In genomic region chr6:158002249-158002950, GRCh38 we compare ENCODE assay signal across 9 cellular contexts. TPM values are rescaled to one million over a fixed set of nuclear protein-coding genes. Genes with fewer than 3 reads are reported as not detected.
DNase-seq lines count a peak whose midpoint lies in the region; ATAC-seq and TF ChIP-seq lines count a peak whose summit lies in the region.
"Had no signal": no experiment of that assay in that cellular context is flagged by ENCODE, and none has a peak within 500 bp of the region (broad histone marks: within the 10 kb centered on the region; RNA-seq: fewer than 3 reads in every experiment).

No MANE protein-coding gene starts in this region.

- H3K9ac ChIP-seq in PC-3 (ENCODE audit: low read length), result peak overlapping the region; percentile 47

- no TSS peak for BruUV-seq in PC-3 (replicated peaks; lab: Mats Ljungman, UMichigan)

- H3K4me1 ChIP-seq in PC-3 (ENCODE audit: insufficient read depth, low read length) (peaks cover 28% of the 10 kb centered on the region), esophagus (ENCODE audit: control insufficient read depth in 2 of 2, insufficient read depth in 2 of 2, low read length in 1 of 2) (peaks cover 9 to 28% of the 10 kb centered on the region in 2 donors), osteoblast (ENCODE audit: insufficient read depth, low read length) (peaks cover 32% of the 10 kb centered on the region)

- CTCF ChIA-PET in AG04449 (lab: Yijun Ruan, JAX) (interaction anchor here (1.2 to 3.4 kb wide), 5 partner anchors 8 to 70 kb away, joined by 3 to 19 read pairs (median 10); partner anchors contain the start of gene SYNJ2), PC-3 (lab: Charles Lee) (no interaction called here)

- H3K27me3 ChIP-seq in PC-3 (ENCODE audit: low read length), result no peaks in the 10 kb centered on the region
- H3K27me3 ChIP-seq in esophagus (ENCODE audit: control insufficient read depth in 1 of 2, insufficient read depth in 2 of 2, low read length in 2 of 2), result no peaks in the 10 kb centered on the region
- H3K27me3 ChIP-seq in osteoblast (ENCODE audit: insufficient read depth, low read length), result no peaks in the 10 kb centered on the region
- H3K27me3 ChIP-seq: pancreas had no signal

- POLR2A ChIA-PET in AG04449 (lab: Yijun Ruan, JAX) (interaction anchor here (0.7 to 2.2 kb wide), 6 partner anchors 13 to 49 kb away, joined by 4 to 15 read pairs (median 6); partner anchors contain the start of gene SYNJ2), PC-3 (lab: Charles Lee; ENCODE audit: unreplicated experiment) (no interaction called here)

- intact Hi-C loops in PC-3 (cut with micrococcal nuclease), result no loop called here

- H3K27ac ChIP-seq in PC-3 (ENCODE audit: low read length) (peak overlapping the region; percentile 84), esophagus (ENCODE audit: low read depth in 2 of 2, low read length in 1 of 2) (peak overlapping the region; percentile 70 to 83), osteoblast (ENCODE audit: low read depth, low read length) (peak overlapping the region; percentile 100)

- no peaks in the 10 kb centered on the region for H3K9me2 ChIP-seq in PC-3 (replicated peaks; ENCODE audit: low read length)

- no peaks in the 10 kb centered on the region for H3K36me3 ChIP-seq in PC-3 (ENCODE audit: low read depth, low read length)
- no peaks in the 10 kb centered on the region for H3K36me3 ChIP-seq in esophagus (ENCODE audit: control insufficient read depth in 2 of 2, insufficient read depth in 2 of 2, low read length in 1 of 2)
- peaks cover 29% of the 10 kb centered on the region for H3K36me3 ChIP-seq in osteoblast (ENCODE audit: insufficient read depth, low read length)
- H3K36me3 ChIP-seq: pancreas had no signal

- WGBS in esophagus, 2 donors, result 60 to 66% methylated on average over 6 of the region's 6 CpGs

- H2AFZ ChIP-seq in PC-3 (ENCODE audit: low read length) (no peak overlapping the region), osteoblast (ENCODE audit: low read length) (no peak overlapping the region)

- ATAC-seq in PC-3, result peak; percentile 55

- H3F3A ChIP-seq in PC-3 (ENCODE audit: low read length, unreplicated experiment), result no peaks in the 10 kb centered on the region

- H3K4me3 ChIP-seq in AG04449 (ENCODE audit: low read depth, low read length) (peak overlapping the region; percentile 12), PC-3 (ENCODE audit: low read length) (no peak overlapping the region; the same call in 1 of the 2 replicates), esophagus (ENCODE audit: low read depth in 1 of 2, low read length in 2 of 2) (no peak overlapping the region), osteoblast (ENCODE audit: insufficient read depth, low read length) (peak overlapping the region; percentile 13)
- H3K4me3 ChIP-seq: pancreas had no signal

- TF ChIP-seq CTCF in AG04449 (IDR thresholded peaks at IDR 0.05; ENCODE audit: insufficient read depth, low read length, missing control alignments) (no peak), PC-3 (conservative IDR thresholded peaks at IDR 0.05; ENCODE audit: low read depth, low read length) (no peak), osteoblast (IDR thresholded peaks at IDR 0.05; ENCODE audit: extremely low read depth, low read depth, low read length) (no peak)

- DNase-seq in AG04449 (ENCODE audit: low read depth, low spot score), result no peak
- DNase-seq in PC-3, result peak; percentile 79
- peak; percentile 84 for DNase-seq in osteoblast (ENCODE audit: insufficient read length, low spot score, missing footprints)
- DNase-seq in cerebellar nuclear complex (lab: John Stamatoyannopoulos, UW), result no peak
- no peak for DNase-seq in HuH-7.5 (ENCODE audit: low spot score)
- DNase-seq in COLO668 (lab: John Stamatoyannopoulos, UW; ENCODE audit: unreplicated experiment), result no peak
- no peak for DNase-seq in globus pallidus (ENCODE audit: low spot score)

- H3K4me2 ChIP-seq in PC-3 (ENCODE audit: low read length) (peak overlapping the region; percentile 59), osteoblast (ENCODE audit: insufficient read depth, low read length) (peak overlapping the region; percentile 63)

- H4K20me1 ChIP-seq in PC-3 (ENCODE audit: low read length), result no peaks in the 10 kb centered on the region
- H4K20me1 ChIP-seq in osteoblast (ENCODE audit: insufficient read depth, low read length), result no peaks in the 10 kb centered on the region

- H3K9me3 ChIP-seq in PC-3 (ENCODE audit: low read length), result no peaks in the 10 kb centered on the region
- H3K9me3 ChIP-seq in esophagus (ENCODE audit: control insufficient read depth in 2 of 2, insufficient read depth in 1 of 2, low read depth in 1 of 2, low read length in 1 of 2), result no peaks in the 10 kb centered on the region
- H3K9me3 ChIP-seq in osteoblast (ENCODE audit: low read depth, low read length), result no peaks in the 10 kb centered on the region
- H3K9me3 ChIP-seq: pancreas had no signal

- H3K79me2 ChIP-seq in PC-3 (ENCODE audit: low read length) (peaks cover 67% of the 10 kb centered on the region), osteoblast (ENCODE audit: insufficient read depth, low read length) (peaks cover 92% of the 10 kb centered on the region)

RNA-seq across cellular contexts. Expression of gene SYNJ2, which starts 20.7 kb away (rescaled TPM):
- total RNA-seq in PC-3 (2014; rRNA removed) (21.5 and 24.9 TPM in 2 replicates), osteoblast (91.6 and 94.8 TPM in 2 replicates)
- polyA plus RNA-seq in esophagus, result 1 to 10 TPM; 5.7 to 8.1 TPM

Comparison
In these comparisons a context has a peak if more than half of its experiments do, and no peak if none do; other contexts are left out.
1. DNase-seq: peak in PC-3 (single experiment) and osteoblast (single experiment); none in AG04449 (single experiment), cerebellar nuclear complex (0 of 2), HuH-7.5 (single experiment), COLO668 (single experiment) and globus pallidus (single experiment).
2. H3K4me3 ChIP-seq: peak in AG04449 (single experiment) and osteoblast (single experiment); none in PC-3 (single experiment) and esophagus (0 of 2).
3. Peak in every context shown above with its lines, with median percentiles within 50 percentile points of each other: H3K27ac ChIP-seq.